26 cellular contexts compared by ENCODE assay signal in genomic region chr1:34845131-34845901, GRCh38. TPM values are rescaled to one million over a fixed set of nuclear protein-coding genes. Genes with fewer than 3 reads are reported as not detected.
A peak's percentile ranks its signal among the peaks of the same experiment; 100 is the strongest.
DNase-seq lines count a peak whose midpoint lies in the region; ATAC-seq and TF ChIP-seq lines count a peak whose summit lies in the region.
"Had no signal": no experiment of that assay in that cellular context is flagged by ENCODE, and none has a peak within 500 bp of the region (broad histone marks: within the 10 kb centered on the region; RNA-seq: fewer than 3 reads in every experiment).

No MANE protein-coding gene starts in this region.

- H2AK5ac ChIP-seq in neuronal stem cell (ENCODE audit: low read depth, low read length), result no peak overlapping the region

- 0 out of 2 replicates have a peak, but pooled peaks cover 5% of the 10 kb centered on the region for H3K9me2 ChIP-seq in GM23338 (ENCODE audit: insufficient read depth)

- H3K18ac ChIP-seq in neuronal stem cell (ENCODE audit: low read length), result peak overlapping the region; percentile 18

- H2BK5ac ChIP-seq in neuronal stem cell (ENCODE audit: low read length), result no peak overlapping the region

- H3F3A ChIP-seq in GM23338 (replicated peaks; ENCODE audit: low read depth), result no peaks in the 10 kb centered on the region

- no peak overlapping the region for H3K14ac ChIP-seq in neuronal stem cell (ENCODE audit: low read length)

- no peak overlapping the region for H3K4ac ChIP-seq in neuronal stem cell (ENCODE audit: low read length)

- H3K27me3 ChIP-seq in GM23338 (ENCODE audit: insufficient read depth) (no peaks in the 10 kb centered on the region), right cardiac atrium (ENCODE audit: control insufficient read depth, insufficient read depth) (no peaks in the 10 kb centered on the region), neuronal stem cell (ENCODE audit: control insufficient read depth in 3 of 3, insufficient read depth in 3 of 3, low read depth in 1 of 3, low read length in 3 of 3) (peaks cover 0 to 2% (median 0%) of the 10 kb centered on the region in 3 experiments)
- H3K27me3 ChIP-seq: esophagus muscularis mucosa, thyroid gland had no signal

- peaks cover 35% of the 10 kb centered on the region for H3K4me1 Mint-ChIP-seq in GM23338
- peaks cover 12% of the 10 kb centered on the region for H3K4me1 Mint-ChIP-seq in stimulated activated memory B cell treated with anti-CD40 and anti-IgM and Interleukin-4, amounts not matched to agents 10 μg/mL and 1 μg/mL and 100 μg/mL, for 72 hours

- H3K79me2 ChIP-seq in GM23338 (replicated peaks; ENCODE audit: insufficient read depth), result no peaks in the 10 kb centered on the region

- intact Hi-C loops in right cardiac atrium (cut with DNase I), result loop anchor here in 2 of 4 donors (5.0 kb wide), 2 partner anchors 53 to 58 kb away; partner anchors contain the start of gene GJA4 (in 1 of the 2)

- ATAC-seq in GM23338 (peak; percentile 66), right cardiac atrium (peak; percentile 44 to 79)
- no peak for ATAC-seq in stimulated activated memory B cell treated with anti-CD40 and anti-IgM and Interleukin-4, amounts not matched to agents 10 μg/mL and 1 μg/mL and 100 μg/mL, for 72 hours
- ATAC-seq: sciatic nerve; stimulated activated naive B cell treated with anti-CD40 and anti-IgM and Interleukin-4, amounts not matched to agents 10 μg/mL and 1 μg/mL and 100 μg/mL, for 72 hours; T-helper 17 cell had no signal

- no peak overlapping the region for H3K27ac Mint-ChIP-seq in GM23338
- H3K27ac Mint-ChIP-seq in stimulated activated memory B cell treated with anti-CD40 and anti-IgM and Interleukin-4, amounts not matched to agents 10 μg/mL and 1 μg/mL and 100 μg/mL, for 72 hours, result no peak overlapping the region
- H3K27ac Mint-ChIP-seq: activated T-cell treated with anti-CD3 and anti-CD28 coated beads, Interleukin-2, amount 50 U/mL, for 24 hours; stimulated activated naive B cell treated with anti-CD40 and anti-IgM and Interleukin-4, amounts not matched to agents 10 μg/mL and 1 μg/mL and 100 μg/mL, for 72 hours; T-helper 17 cell had no signal

- no peaks in the 10 kb centered on the region for H3K9me3 Mint-ChIP-seq in GM23338
- H3K9me3 Mint-ChIP-seq in stimulated activated memory B cell treated with anti-CD40 and anti-IgM and Interleukin-4, amounts not matched to agents 10 μg/mL and 1 μg/mL and 100 μg/mL, for 72 hours, result no peaks in the 10 kb centered on the region
- H3K9me3 Mint-ChIP-seq: activated T-cell treated with anti-CD3 and anti-CD28 coated beads, Interleukin-2, amount 50 U/mL, for 24 hours; CD14-positive monocyte; central memory CD8-positive, alpha-beta T cell; stimulated activated naive B cell treated with anti-CD40 and anti-IgM and Interleukin-4, amounts not matched to agents 10 μg/mL and 1 μg/mL and 100 μg/mL, for 72 hours had no signal

- no peaks in the 10 kb centered on the region for H3K9me3 ChIP-seq in right cardiac atrium (ENCODE audit: control insufficient read depth, low read length)
- no peaks in the 10 kb centered on the region for H3K9me3 ChIP-seq in neuronal stem cell (replicated peaks in 1 of 2; ENCODE audit: control insufficient read depth in 2 of 2, insufficient read depth in 1 of 2, low read depth in 1 of 2, low read length in 2 of 2)
- H3K9me3 ChIP-seq: esophagus muscularis mucosa, thyroid gland had no signal

- no peak overlapping the region for H2BK12ac ChIP-seq in neuronal stem cell (ENCODE audit: low read length)

- H4K20me1 ChIP-seq in GM23338 (replicated peaks; ENCODE audit: insufficient read depth), result no peaks in the 10 kb centered on the region; the same call in 1 of the 2 replicates

- no peak overlapping the region for H3K4me3 Mint-ChIP-seq in GM23338
- H3K4me3 Mint-ChIP-seq in stimulated activated memory B cell treated with anti-CD40 and anti-IgM and Interleukin-4, amounts not matched to agents 10 μg/mL and 1 μg/mL and 100 μg/mL, for 72 hours, result no peak overlapping the region
- H3K4me3 Mint-ChIP-seq: activated T-cell treated with anti-CD3 and anti-CD28 coated beads, Interleukin-2, amount 50 U/mL, for 24 hours; CD14-positive monocyte; central memory CD8-positive, alpha-beta T cell; stimulated activated naive B cell treated with anti-CD40 and anti-IgM and Interleukin-4, amounts not matched to agents 10 μg/mL and 1 μg/mL and 100 μg/mL, for 72 hours; T-helper 17 cell had no signal

- no peaks in the 10 kb centered on the region for H3K79me1 ChIP-seq in neuronal stem cell (ENCODE audit: low read depth, low read length)

- H3K9ac ChIP-seq in neuronal stem cell (ENCODE audit: low read depth, low read length, poor library complexity), result no peak overlapping the region

- H3K36me3 ChIP-seq in GM23338 (ENCODE audit: insufficient read depth) (no peaks in the 10 kb centered on the region), neuronal stem cell (replicated peaks in 1 of 2; ENCODE audit: control insufficient read depth in 2 of 2, insufficient read depth in 2 of 2, low read length in 2 of 2) (peaks cover 0 to 22% of the 10 kb centered on the region in 2 donors)

- peak; percentile 31 to 42 for TF ChIP-seq CTCF in GM23338 (conservative IDR thresholded peaks at IDR 0.05; ENCODE audit: low read depth in 2 of 2)
- no peak for TF ChIP-seq CTCF in coronary artery (IDR thresholded peaks at IDR 0.05)
- no peak for TF ChIP-seq CTCF in GM20000 (IDR thresholded peaks at IDR 0.05; ENCODE audit: extremely low read depth, missing control alignments)

- no peak overlapping the region for H2BK120ac ChIP-seq in neuronal stem cell (ENCODE audit: low read depth, low read length)

- DNase-seq in GM23338 (ENCODE audit: low spot score) (peak; percentile 56), UCSD-AML1 (lab: John Stamatoyannopoulos, UW; ENCODE audit: unreplicated experiment) (peak; percentile 84), right cardiac atrium (peak in 2 of 3 donors; percentile 53 to 58), neuronal stem cell (ENCODE audit: low spot score) (no peak), coronary artery (ENCODE audit: low spot score) (no peak), GM20000 (ENCODE audit: low spot score) (no peak)
- DNase-seq in activated CD4-positive, alpha-beta T cell treated with anti-CD3 and anti-CD28 coated beads, Interleukin-2, amount 50 U/mL, for 4 hours, result no peak
- DNase-seq: ACHN; activated naive CD4-positive, alpha-beta T cell treated with anti-CD3 and anti-CD28 coated beads, Interleukin-2, amount 50 U/mL, for 16 hours; activated T-cell treated with anti-CD3 and anti-CD28 coated beads, Interleukin-2, amount 50 U/mL, for 24 hours; aorta; NCI-H1694; NCI-H2227 treated with DMSO at 0.1 percent for 48 hours; NCI-H82; PC-9; stimulated activated naive B cell treated with anti-CD40 and anti-IgM and Interleukin-4, amounts not matched to agents 10 μg/mL and 1 μg/mL and 100 μg/mL, for 72 hours; T-helper 17 cell; thyroid gland had no signal

- no peak overlapping the region for H2BK15ac ChIP-seq in neuronal stem cell (ENCODE audit: low read length)

- WGBS in right cardiac atrium, result 67% methylated on average over 16 of the region's 16 CpGs
- WGBS in neuronal stem cell (ENCODE audit: extremely low coverage in 2 of 2, insufficient read length in 2 of 2, insufficient replicate concordance in 1 of 2), 2 donors, result no CpG with 5 or more reads among the region's 16 CpGs

- peaks cover 31% of the 10 kb centered on the region for H3K4me1 ChIP-seq in GM23338 (ENCODE audit: insufficient read depth)
- peaks cover 19% of the 10 kb centered on the region for H3K4me1 ChIP-seq in right cardiac atrium (ENCODE audit: control insufficient read depth, insufficient read depth, low read length)
- H3K4me1 ChIP-seq in neuronal stem cell (ENCODE audit: control insufficient read depth in 2 of 2, insufficient read depth in 1 of 2, low read depth in 1 of 2, low read length in 2 of 2), result peaks cover 27 to 47% of the 10 kb centered on the region in 2 donors

- no peak overlapping the region for H2AFZ ChIP-seq in GM23338
- H2AFZ ChIP-seq in neuronal stem cell (ENCODE audit: low read length), result no peak overlapping the region
- H2AFZ ChIP-seq: PC-9 had no signal

- H3K27ac ChIP-seq in GM23338 (ENCODE audit: low read depth) (no peak overlapping the region), right cardiac atrium (ENCODE audit: low read length) (peak overlapping the region; percentile 60), neuronal stem cell (replicated peaks; ENCODE audit: low read length) (no peak overlapping the region), coronary artery (peak overlapping the region in 1 of 2 donors; percentile 35)
- H3K27ac ChIP-seq: PC-9 had no signal

- H3K27me3 Mint-ChIP-seq in GM23338 (ENCODE audit: insufficient read depth, low read depth, poor library complexity), result peaks cover 1% of the 10 kb centered on the region
- H3K27me3 Mint-ChIP-seq in stimulated activated memory B cell treated with anti-CD40 and anti-IgM and Interleukin-4, amounts not matched to agents 10 μg/mL and 1 μg/mL and 100 μg/mL, for 72 hours, result no peaks in the 10 kb centered on the region
- H3K27me3 Mint-ChIP-seq: activated T-cell treated with anti-CD3 and anti-CD28 coated beads, Interleukin-2, amount 50 U/mL, for 24 hours; central memory CD8-positive, alpha-beta T cell; stimulated activated naive B cell treated with anti-CD40 and anti-IgM and Interleukin-4, amounts not matched to agents 10 μg/mL and 1 μg/mL and 100 μg/mL, for 72 hours; T-helper 17 cell had no signal

- H3K4me2 ChIP-seq in GM23338, result no peak overlapping the region
- no peak overlapping the region for H3K4me2 ChIP-seq in neuronal stem cell (ENCODE audit: insufficient read depth, low read length, poor library complexity, severe bottlenecking)

- H4K8ac ChIP-seq in neuronal stem cell (ENCODE audit: low read depth, low read length), result no peak overlapping the region

- H4K91ac ChIP-seq in neuronal stem cell (ENCODE audit: low read depth, low read length, poor library complexity), result no peak overlapping the region

- no peak overlapping the region for H3K4me3 ChIP-seq in GM23338
- H3K4me3 ChIP-seq in right cardiac atrium (ENCODE audit: low read length), result no peak overlapping the region
- H3K4me3 ChIP-seq in neuronal stem cell (ENCODE audit: low read length in 2 of 2), result no peak overlapping the region
- no peak overlapping the region for H3K4me3 ChIP-seq in coronary artery
- H3K4me3 ChIP-seq: esophagus muscularis mucosa, PC-9, thyroid gland had no signal

- H3K36me3 Mint-ChIP-seq in GM23338 (ENCODE audit: low read depth), result peaks cover 7% of the 10 kb centered on the region; the same call in 2 of the 3 replicates
- peaks cover 47% of the 10 kb centered on the region for H3K36me3 Mint-ChIP-seq in stimulated activated memory B cell treated with anti-CD40 and anti-IgM and Interleukin-4, amounts not matched to agents 10 μg/mL and 1 μg/mL and 100 μg/mL, for 72 hours

- H3K23ac ChIP-seq in neuronal stem cell (ENCODE audit: low read depth, low read length, poor library complexity), result no peak overlapping the region

RNA-seq across cellular contexts. Expression of gene SMIM12, which starts 14.2 kb away (rescaled TPM):
- 25.3 and 28.5 TPM in 2 replicates for total RNA-seq in GM23338 (2014; rRNA removed; shearing (Covaris generic))
- polyA plus RNA-seq in GM23338 (2016; fragmentation: Nextera tagmentation; extraction: Ambion mirVana), result 22.3 and 22.7 TPM in 2 replicates
- total RNA-seq in right cardiac atrium, result 10 to 100 TPM; 39.2 to 58.7 (median 40.8) TPM
- polyA plus RNA-seq in right cardiac atrium, result 35.3 TPM
- 15.2 TPM for polyA plus RNA-seq in neuronal stem cell (2013, experiment 1 of 2)
- 14.8 TPM for polyA plus RNA-seq in neuronal stem cell (2013, experiment 2 of 2)

RNA-seq across cellular contexts. Expression of gene GJA4, which starts 52.5 kb away (rescaled TPM):
- 1.7 and 2.2 TPM in 2 replicates for total RNA-seq in GM23338 (2014; rRNA removed; shearing (Covaris generic))
- polyA plus RNA-seq in GM23338 (2016; fragmentation: Nextera tagmentation; extraction: Ambion mirVana) (0.82 and 0.95 TPM in 2 replicates), right cardiac atrium (28.0 TPM)
- 10 to 100 TPM; 18.0 to 31.4 (median 27.0) TPM for total RNA-seq in right cardiac atrium
- polyA plus RNA-seq in neuronal stem cell (2013, experiment 1 of 2), result 0.01 TPM
- polyA plus RNA-seq in neuronal stem cell (2013, experiment 2 of 2), result not detected
- total RNA-seq: G401, osteoblast, PC-9, SK-MEL-5 had no signal
- polyA plus RNA-seq: CD14-positive monocyte had no signal

Comparison
In these comparisons a context has a peak if more than half of its experiments do, and no peak if none do; other contexts are left out.
1. DNase-seq: peak in GM23338 (single experiment), UCSD-AML1 (single experiment) and right cardiac atrium (2 of 3); none in neuronal stem cell (single experiment), activated CD4-positive, alpha-beta T cell treated with anti-CD3 and anti-CD28 coated beads, Interleukin-2, amount 50 U/mL, for 4 hours (0 of 2), coronary artery (single experiment) and GM20000 (single experiment).
2. CTCF ChIP-seq: peak in GM23338 (2 of 2); none in coronary artery (single experiment) and GM20000 (single experiment).